ENCODE assay signal across 2 cellular contexts in the genomic region with DNA sequence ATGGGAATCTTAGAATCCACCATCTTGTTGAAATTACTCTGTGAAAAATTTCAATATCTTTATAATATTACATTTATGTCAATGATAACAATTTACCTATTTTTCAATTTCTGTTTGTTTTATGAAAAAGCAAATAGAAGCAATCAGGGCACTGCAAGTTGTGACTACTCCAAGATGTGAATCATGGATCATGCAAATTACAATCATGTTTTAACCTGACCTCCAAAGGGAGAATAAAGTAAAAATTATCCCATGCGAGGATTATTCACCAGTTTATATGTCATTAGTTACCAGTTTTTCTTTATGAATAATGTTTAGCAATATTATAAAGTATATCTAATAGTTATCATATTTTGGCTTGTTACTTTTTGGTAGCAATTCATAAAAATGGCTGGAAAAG. TPM values are rescaled to one million over a fixed set of nuclear protein-coding genes. Genes with fewer than 3 reads are reported as not detected.
"Had no signal": no experiment of that assay in that cellular context is flagged by ENCODE, and none has a peak within 500 bp of the region (broad histone marks: within the 10 kb centered on the region; RNA-seq: fewer than 3 reads in every experiment).

No MANE protein-coding gene starts in this region.

RNA-seq across cellular contexts. Expression of a gene that starts 0.9 kb away (rescaled TPM):
- polyA plus RNA-seq: naive thymus-derived CD4-positive, alpha-beta T cell had no signal

RNA-seq across cellular contexts. Expression of a gene that starts 41.3 kb away (rescaled TPM):
- total RNA-seq: natural killer cell treated with Interleukin-12 subunit alpha and Interleukin-12 subunit beta and Interleukin-15 and Interleukin-18, amount 100 ng/mL, for 72 hours had no signal
- polyA plus RNA-seq: naive thymus-derived CD4-positive, alpha-beta T cell had no signal
